Comparison of ENCODE assay signal across 12 cellular contexts in genomic region chr9:109289186-109289585, GRCh38.
"Had no signal": no experiment of that assay in that cellular context is flagged by ENCODE, and none has a peak within 500 bp of the region (broad histone marks: within the 10 kb centered on the region; RNA-seq: fewer than 3 reads in every experiment).

No MANE protein-coding gene starts in this region.

- ATAC-seq: activated CD4-positive, alpha-beta T cell treated with anti-CD3 and anti-CD28 coated beads for 36 hours had no signal

- H3K4me2 ChIP-seq: hepatocyte had no signal

- H3K4me1 Mint-ChIP-seq: activated CD4-positive, alpha-beta memory T cell treated with anti-CD3 and anti-CD28 coated beads, Interleukin-2, amount 10 ng/mL, durations not matched to agents 7 days and 5 days; activated CD4-positive, alpha-beta T cell treated with anti-CD3 and anti-CD28 coated beads for 36 hours; activated naive CD8-positive, alpha-beta T cell treated with anti-CD3 and anti-CD28 coated beads for 36 hours; memory B cell; neural crest cell had no signal

- H3K27ac ChIP-seq: hepatocyte, ovary, skin epidermis had no signal

- H3K27ac Mint-ChIP-seq: activated CD4-positive, alpha-beta memory T cell treated with anti-CD3 and anti-CD28 coated beads, Interleukin-2, amount 10 ng/mL, durations not matched to agents 7 days and 5 days; activated CD4-positive, alpha-beta T cell treated with anti-CD3 and anti-CD28 coated beads for 36 hours; activated naive CD8-positive, alpha-beta T cell treated with anti-CD3 and anti-CD28 coated beads for 36 hours; memory B cell had no signal

- H3K27me3 Mint-ChIP-seq: activated CD4-positive, alpha-beta T cell treated with anti-CD3 and anti-CD28 coated beads for 36 hours had no signal

- H3K4me3 Mint-ChIP-seq: activated CD4-positive, alpha-beta memory T cell treated with anti-CD3 and anti-CD28 coated beads, Interleukin-2, amount 10 ng/mL, durations not matched to agents 7 days and 5 days; activated CD4-positive, alpha-beta T cell treated with anti-CD3 and anti-CD28 coated beads for 36 hours; activated naive CD8-positive, alpha-beta T cell treated with anti-CD3 and anti-CD28 coated beads for 36 hours; memory B cell; neural crest cell had no signal

- H3K9me3 ChIP-seq: ovary had no signal

- H3K36me3 Mint-ChIP-seq: activated naive CD8-positive, alpha-beta T cell treated with anti-CD3 and anti-CD28 coated beads for 36 hours; memory B cell had no signal

- H3K36me3 ChIP-seq: ovary had no signal

- DNase-seq: activated CD4-positive, alpha-beta memory T cell treated with anti-CD3 and anti-CD28 coated beads, Interleukin-2, amount 10 ng/mL, durations not matched to agents 7 days and 5 days; activated CD4-positive, alpha-beta T cell treated with anti-CD3 and anti-CD28 coated beads for 36 hours; activated gamma-delta T cell treated with Interleukin-2 at 50 U/mL for 16 hours; activated naive CD8-positive, alpha-beta T cell treated with anti-CD3 and anti-CD28 coated beads for 36 hours; activated T-cell treated with anti-CD3 and anti-CD28 coated beads, Interleukin-2, amount 50 U/mL, for 48 hours; ovary; retina; substantia nigra had no signal

- H3K27me3 ChIP-seq: hepatocyte, ovary had no signal

- H2AFZ ChIP-seq: hepatocyte had no signal

- H3K4me3 ChIP-seq: hepatocyte, ovary, skin epidermis had no signal

- H3K9me3 Mint-ChIP-seq: activated CD4-positive, alpha-beta memory T cell treated with anti-CD3 and anti-CD28 coated beads, Interleukin-2, amount 10 ng/mL, durations not matched to agents 7 days and 5 days; activated naive CD8-positive, alpha-beta T cell treated with anti-CD3 and anti-CD28 coated beads for 36 hours; memory B cell; neural crest cell had no signal
